Comparison of ENCODE assay signal across 8 cellular contexts in genomic region chr7:13989944-13990295, GRCh38.
DNase-seq lines count a peak whose midpoint lies in the region; ATAC-seq lines count a peak whose summit lies in the region.

No MANE protein-coding gene starts in this region.

- no peaks in the 10 kb centered on the region for H3K9me3 ChIP-seq in iPS-18c (ENCODE audit: control insufficient read depth, insufficient read depth, low read length)

- peak overlapping the region; percentile 68 for H3K4me3 ChIP-seq in iPS-18c (ENCODE audit: insufficient read depth, low read depth, low read length)

- DNase-seq in DMS53 (lab: John Stamatoyannopoulos, UW), result peak; percentile 67
- no peak for DNase-seq in DMS53 treated with DMSO at 0.1 percent for 48 hours (lab: John Stamatoyannopoulos, UW; ENCODE audit: unreplicated experiment)
- DNase-seq in substantia nigra (lab: John Stamatoyannopoulos, UW), result no peak
- no peak for DNase-seq in AG08395 (ENCODE audit: low spot score)

- ATAC-seq in HG03025 (IDR thresholded peaks at IDR 0.05; ENCODE audit: low FRiP score, unreplicated experiment) (no peak), HG02884 (IDR thresholded peaks at IDR 0.05; ENCODE audit: unreplicated experiment) (no peak)

- H3K27ac ChIP-seq in angular gyrus (ENCODE audit: low read depth, low read length) (peak overlapping the region; percentile 46), substantia nigra (ENCODE audit: low read depth, low read length, poor library complexity, severe bottlenecking) (peak overlapping the region; percentile 64)
